ENCODE assay signal across 18 cellular contexts in the genomic region with DNA sequence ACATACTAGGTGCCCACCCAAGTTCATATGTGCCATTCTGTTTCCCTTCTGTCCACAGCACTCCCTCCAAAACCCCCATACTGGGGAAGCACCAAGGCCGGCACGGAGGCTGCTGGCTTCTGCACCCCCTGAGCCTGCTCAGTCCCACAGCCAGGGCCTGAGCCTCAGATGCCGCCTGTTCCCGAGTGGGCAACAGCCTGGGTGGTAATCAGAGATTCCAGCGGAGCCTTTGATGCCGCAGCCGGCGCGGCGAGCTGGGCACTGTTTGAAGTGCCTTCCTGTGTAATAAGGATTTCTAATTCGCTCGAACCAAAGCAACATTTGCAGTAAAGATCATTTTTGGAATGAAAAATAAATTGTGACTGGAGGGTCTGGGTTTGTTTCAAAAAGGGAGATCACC.
DNase-seq lines count a peak whose midpoint lies in the region; ATAC-seq and TF ChIP-seq lines count a peak whose summit lies in the region.
"Had no signal": no experiment of that assay in that cellular context is flagged by ENCODE, and none has a peak within 500 bp of the region (broad histone marks: within the 10 kb centered on the region; RNA-seq: fewer than 3 reads in every experiment).

No MANE protein-coding gene starts in this region.

- no peak overlapping the region for H2BK120ac ChIP-seq in mesenchymal stem cell (ENCODE audit: low read depth, low read length)

- H3K4me3 ChIP-seq in SJSA1 (no peak overlapping the region), mesenchymal stem cell (ENCODE audit: insufficient read depth in 1 of 2, low read depth in 1 of 2, low read length in 2 of 2) (no peak overlapping the region), psoas muscle (no peak overlapping the region)
- H3K4me3 ChIP-seq: BLaER1, GM12878, HAP-1 had no signal

- no peak overlapping the region for H3K14ac ChIP-seq in mesenchymal stem cell (ENCODE audit: low read length in 2 of 2)

- peak overlapping the region; percentile 23 for H4K91ac ChIP-seq in mesenchymal stem cell (ENCODE audit: low read length)

- 96% methylated on average over 12 of the region's 12 CpGs for WGBS in mesenchymal stem cell
- 58 to 76% (median 59%) methylated on average over 12 of the region's 12 CpGs for WGBS in psoas muscle, 3 donors

- no peaks in the 10 kb centered on the region for H3K79me1 ChIP-seq in mesenchymal stem cell (replicated peaks; ENCODE audit: low read length, poor library complexity, severe bottlenecking)

- TF ChIP-seq CTCF in psoas muscle (IDR thresholded peaks at IDR 0.05) = no peak

- no peak overlapping the region for H2AFZ ChIP-seq in mesenchymal stem cell (ENCODE audit: low read depth, low read length)

- H2BK5ac ChIP-seq in mesenchymal stem cell (ENCODE audit: low read depth, low read length, poor library complexity, severe bottlenecking) = no peak overlapping the region

- H3K9me3 ChIP-seq in SJSA1 (replicated peaks) (no peaks in the 10 kb centered on the region), mesenchymal stem cell (ENCODE audit: control insufficient read depth, low read length) (no peaks in the 10 kb centered on the region), psoas muscle (no peaks in the 10 kb centered on the region)
- H3K9me3 ChIP-seq: BLaER1, Caco-2, HAP-1 had no signal

- H3K18ac ChIP-seq in mesenchymal stem cell (ENCODE audit: low read depth in 1 of 2, low read length in 2 of 2) = peak overlapping the region in 1 of 2 experiments; percentile 88

- intact Hi-C loops in psoas muscle (cut with DNase I) = loop anchor here in 1 of 2 donors (10.0 kb wide), 1 partner anchor 251 kb away; no protein-coding TSS in a partner anchor

- DNase-seq in SJSA1 (ENCODE audit: low read depth in 1 of 2, low spot score in 2 of 2) = peak in 1 of 2 experiments; percentile 65
- no peak for DNase-seq in mesenchymal stem cell
- no peak for DNase-seq in psoas muscle
- DNase-seq in activated CD8-positive, alpha-beta memory T cell treated with anti-CD3 and anti-CD28 coated beads for 24 hours = no peak
- no peak for DNase-seq in Ammon's horn (ENCODE audit: low spot score)
- DNase-seq: Caco-2; CD4-positive, CD25-positive, alpha-beta regulatory T cell; CD8-positive, alpha-beta T cell; DMS153; EL; GDM1; GOT3; HFFc6 had no signal

- no peaks in the 10 kb centered on the region for H3K27me3 ChIP-seq in SJSA1 (replicated peaks)
- peaks cover 0 to 65% of the 10 kb centered on the region in 2 experiments for H3K27me3 ChIP-seq in mesenchymal stem cell (ENCODE audit: control insufficient read depth in 1 of 2, insufficient read depth in 1 of 2, low read length in 2 of 2)
- H3K27me3 ChIP-seq in psoas muscle (ENCODE audit: insufficient read depth in 3 of 3, low read length in 2 of 3) = no peaks in the 10 kb centered on the region
- H3K27me3 ChIP-seq: BLaER1 had no signal

- H3K9ac ChIP-seq in mesenchymal stem cell (ENCODE audit: low read length) = no peak overlapping the region
- H3K9ac ChIP-seq: BLaER1 had no signal

- H3K27ac ChIP-seq in SJSA1 (peak overlapping the region; percentile 54), mesenchymal stem cell (ENCODE audit: low read length, poor library complexity, severe bottlenecking) (no peak overlapping the region), psoas muscle (peak overlapping the region; percentile 31)
- H3K27ac ChIP-seq: BLaER1, C4-2B had no signal

- H2BK15ac ChIP-seq in mesenchymal stem cell (ENCODE audit: low read depth, poor library complexity, severe bottlenecking) = peak overlapping the region; percentile 6

- H4K8ac ChIP-seq in mesenchymal stem cell (ENCODE audit: low read length) = no peak overlapping the region

- H3K4me2 ChIP-seq in mesenchymal stem cell (ENCODE audit: low read length, poor library complexity, severe bottlenecking) = no peak overlapping the region
- H3K4me2 ChIP-seq: BLaER1 had no signal

- no peak overlapping the region for H2AK5ac ChIP-seq in mesenchymal stem cell (ENCODE audit: low read length, severe bottlenecking)

- ATAC-seq in psoas muscle (peak in 2 of 4 donors; percentile 10 to 15), GM18868 (IDR thresholded peaks at IDR 0.05; ENCODE audit: unreplicated experiment) (no peak)
- ATAC-seq: CD8-positive, alpha-beta T cell; GM12878 had no signal

- no peaks in the 10 kb centered on the region for H3K36me3 ChIP-seq in SJSA1
- H3K36me3 ChIP-seq in mesenchymal stem cell (ENCODE audit: control insufficient read depth in 1 of 2, insufficient read depth in 2 of 2, low read depth in 1 of 2, low read length in 2 of 2) = no peaks in the 10 kb centered on the region
- H3K36me3 ChIP-seq in psoas muscle (ENCODE audit: insufficient read depth in 1 of 2, low read depth in 1 of 2) = no peaks in the 10 kb centered on the region
- H3K36me3 ChIP-seq: BLaER1, HAP-1 had no signal

- peaks cover 75% of the 10 kb centered on the region for H3K4me1 ChIP-seq in SJSA1 (replicated peaks)
- H3K4me1 ChIP-seq in mesenchymal stem cell (ENCODE audit: control insufficient read depth, insufficient read depth, low read depth, low read length) = no peaks in the 10 kb centered on the region
- peaks cover 30% of the 10 kb centered on the region for H3K4me1 ChIP-seq in psoas muscle
- H3K4me1 ChIP-seq: HAP-1 had no signal

- peak overlapping the region in 1 of 2 experiments; percentile 83 for H3K4ac ChIP-seq in mesenchymal stem cell (ENCODE audit: low read depth in 1 of 2, low read length in 2 of 2)

- H3K23ac ChIP-seq in mesenchymal stem cell (ENCODE audit: low read length in 2 of 2) = no peak overlapping the region

- H2BK12ac ChIP-seq in mesenchymal stem cell (ENCODE audit: low read length in 2 of 2) = peak overlapping the region; percentile 65 to 74
